ENCODE assay signal across 20 cellular contexts in genomic region chr12:104249017-104249416, GRCh38. TPM values are rescaled to one million over a fixed set of nuclear protein-coding genes. Genes with fewer than 3 reads are reported as not detected.
DNase-seq lines count a peak whose midpoint lies in the region; ATAC-seq and TF ChIP-seq lines count a peak whose summit lies in the region.
"Had no signal": no experiment of that assay in that cellular context is flagged by ENCODE, and none has a peak within 500 bp of the region (broad histone marks: within the 10 kb centered on the region; RNA-seq: fewer than 3 reads in every experiment).

No MANE protein-coding gene starts in this region.

- CTCF ChIA-PET in Panc1 (lab: Charles Lee) = no interaction called here

- WGBS in hepatocyte (ENCODE audit: low lambda C conversion rate, missing lambda C conversion rate) = 90% methylated on average over 3 of the region's 3 CpGs

- no peaks in the 10 kb centered on the region for H3K4me1 Mint-ChIP-seq in activated naive CD4-positive, alpha-beta T cell treated with anti-CD3 and anti-CD28 coated beads, Interleukin-2, amount 50 U/mL, for 24 hours
- peaks cover 17% of the 10 kb centered on the region for H3K4me1 Mint-ChIP-seq in dendritic cell treated with granulocyte-macrophage colony-stimulating factor and Interleukin-4, amounts not matched to agents 40 ng/mL and 50 ng/mL, for 4 days (ENCODE audit: low read depth)
- H3K4me1 Mint-ChIP-seq: CD8-positive, alpha-beta memory T cell had no signal

- H3K9me2 ChIP-seq in hepatocyte (replicated peaks; ENCODE audit: insufficient read depth) = no peaks in the 10 kb centered on the region

- POLR2A ChIA-PET in Panc1 (lab: Charles Lee) = interaction anchor here (0.6 to 0.8 kb wide), 2 partner anchors 43 to 58 kb away, joined by 4 to 10 read pairs; no protein-coding TSS in a partner anchor

- H3K36me3 Mint-ChIP-seq in activated naive CD4-positive, alpha-beta T cell treated with anti-CD3 and anti-CD28 coated beads, Interleukin-2, amount 50 U/mL, for 24 hours = no peaks in the 10 kb centered on the region
- no peaks in the 10 kb centered on the region for H3K36me3 Mint-ChIP-seq in dendritic cell treated with granulocyte-macrophage colony-stimulating factor and Interleukin-4, amounts not matched to agents 40 ng/mL and 50 ng/mL, for 4 days (ENCODE audit: low read depth)
- H3K36me3 Mint-ChIP-seq: CD4-positive, CD25-positive, alpha-beta regulatory T cell had no signal

- intact Hi-C loops in Panc1 (cut with micrococcal nuclease; ENCODE audit: unreplicated experiment) = no loop called here
- intact Hi-C loops in dendritic cell treated with granulocyte-macrophage colony-stimulating factor and Interleukin-4, amounts not matched to agents 40 ng/mL and 50 ng/mL, for 4 days (cut with micrococcal nuclease) = loop anchor here (5.0 kb wide), 1 partner anchor 38 kb away; no protein-coding TSS in a partner anchor

- in situ Hi-C loops in Panc1 (cut with HindIII; ENCODE audit: low pct_unique_long_range_greater_than_20kb, low sequenced_read_pairs) = no loop called here

- H3K9me3 Mint-ChIP-seq in activated naive CD4-positive, alpha-beta T cell treated with anti-CD3 and anti-CD28 coated beads, Interleukin-2, amount 50 U/mL, for 24 hours = no peaks in the 10 kb centered on the region
- H3K9me3 Mint-ChIP-seq in dendritic cell treated with granulocyte-macrophage colony-stimulating factor and Interleukin-4, amounts not matched to agents 40 ng/mL and 50 ng/mL, for 4 days = no peaks in the 10 kb centered on the region
- H3K9me3 Mint-ChIP-seq: CD4-positive, CD25-positive, alpha-beta regulatory T cell; CD8-positive, alpha-beta memory T cell; H9 had no signal

- peak overlapping the region; percentile 25 to 34; a peak in 3 of 4 replicates for H3K4me3 ChIP-seq in Panc1 (ENCODE audit: low read depth in 2 of 2, low read length in 2 of 2)
- no peak overlapping the region for H3K4me3 ChIP-seq in hepatocyte
- H3K4me3 ChIP-seq: GM12878 had no signal

- peak; percentile 65 for ATAC-seq in Panc1
- no peak for ATAC-seq in GM21717 (IDR thresholded peaks at IDR 0.05; ENCODE audit: unreplicated experiment)
- ATAC-seq in GM18867 (IDR thresholded peaks at IDR 0.05; ENCODE audit: unreplicated experiment) = no peak
- ATAC-seq: GM12878 had no signal

- H3K4me3 Mint-ChIP-seq in activated naive CD4-positive, alpha-beta T cell treated with anti-CD3 and anti-CD28 coated beads, Interleukin-2, amount 50 U/mL, for 24 hours = no peak overlapping the region
- no peak overlapping the region for H3K4me3 Mint-ChIP-seq in dendritic cell treated with granulocyte-macrophage colony-stimulating factor and Interleukin-4, amounts not matched to agents 40 ng/mL and 50 ng/mL, for 4 days
- H3K4me3 Mint-ChIP-seq: CD4-positive, CD25-positive, alpha-beta regulatory T cell; CD8-positive, alpha-beta memory T cell; H9 had no signal

- H3K36me3 ChIP-seq in Panc1 (ENCODE audit: control insufficient read depth, insufficient read depth, low read length) (no peaks in the 10 kb centered on the region), hepatocyte (replicated peaks; ENCODE audit: insufficient read depth, low read depth) (no peaks in the 10 kb centered on the region)
- H3K36me3 ChIP-seq: BE2C had no signal

- no peaks in the 10 kb centered on the region for H4K20me1 ChIP-seq in hepatocyte (ENCODE audit: insufficient read depth, poor library complexity, severe bottlenecking)

- H3K9me3 ChIP-seq in Panc1 (ENCODE audit: control insufficient read depth, insufficient read depth, low read depth, low read length) = no peaks in the 10 kb centered on the region
- no peaks in the 10 kb centered on the region for H3K9me3 ChIP-seq in hepatocyte (ENCODE audit: low read depth)
- H3K9me3 ChIP-seq: BE2C had no signal

- H3K79me2 ChIP-seq in hepatocyte = no peaks in the 10 kb centered on the region

- no peak for DNase-seq in activated naive CD4-positive, alpha-beta T cell treated with Interleukin-2 at 50 U/mL for 16 hours
- DNase-seq in Panc1 (ENCODE audit: low read depth, low spot score) (no peak), hepatocyte (ENCODE audit: low spot score) (no peak)
- DNase-seq: ACHN; BE2C; C1 segment of cervical spinal cord; CD4-positive, CD25-positive, alpha-beta regulatory T cell; CD8-positive, alpha-beta memory T cell; COR-L47; DMS 273 treated with DMSO at 0.1 percent for 48 hours; DMS53; DND-41; EL; GOT3 had no signal

- no peak overlapping the region for H3K4me2 ChIP-seq in hepatocyte

- BruUV-seq in Panc1 (replicated peaks; lab: Mats Ljungman, UMichigan) = no TSS peak

- no peak for TF ChIP-seq CTCF in Panc1 (IDR thresholded peaks at IDR 0.05)
- no peak for TF ChIP-seq CTCF in hepatocyte (IDR thresholded peaks at IDR 0.05; ENCODE audit: poor library complexity)

- H3K27me3 Mint-ChIP-seq in activated naive CD4-positive, alpha-beta T cell treated with anti-CD3 and anti-CD28 coated beads, Interleukin-2, amount 50 U/mL, for 24 hours = peaks cover 2% of the 10 kb centered on the region
- H3K27me3 Mint-ChIP-seq in dendritic cell treated with granulocyte-macrophage colony-stimulating factor and Interleukin-4, amounts not matched to agents 40 ng/mL and 50 ng/mL, for 4 days = no peaks in the 10 kb centered on the region

- H3K27me3 ChIP-seq in Panc1 (ENCODE audit: control insufficient read depth, insufficient read depth, low read length) (no peaks in the 10 kb centered on the region), hepatocyte (no peaks in the 10 kb centered on the region)
- H3K27me3 ChIP-seq: BE2C had no signal

- H3K4me1 ChIP-seq in Panc1 (ENCODE audit: control insufficient read depth, insufficient read depth, low read length) = peaks cover 60% of the 10 kb centered on the region
- H3K4me1 ChIP-seq in hepatocyte (ENCODE audit: insufficient read depth) = no peaks in the 10 kb centered on the region

- H3K27ac ChIP-seq in Panc1 (ENCODE audit: low read length) (peak overlapping the region; percentile 81), hepatocyte (no peak overlapping the region)

- peak overlapping the region; percentile 41 for H3K27ac Mint-ChIP-seq in activated naive CD4-positive, alpha-beta T cell treated with anti-CD3 and anti-CD28 coated beads, Interleukin-2, amount 50 U/mL, for 24 hours
- H3K27ac Mint-ChIP-seq in dendritic cell treated with granulocyte-macrophage colony-stimulating factor and Interleukin-4, amounts not matched to agents 40 ng/mL and 50 ng/mL, for 4 days = peak overlapping the region; percentile 64
- H3K27ac Mint-ChIP-seq: CD4-positive, CD25-positive, alpha-beta regulatory T cell; CD8-positive, alpha-beta memory T cell; H9 had no signal

- H2AFZ ChIP-seq in hepatocyte = no peak overlapping the region

RNA-seq across cellular contexts. Expression of gene TXNRD1, which starts 33.4 kb away (rescaled TPM):
- 348 TPM for total RNA-seq in Panc1 (2021; ENCODE audit: unreplicated experiment)
- polyA plus RNA-seq in Panc1 (2012; ENCODE audit: insufficient read length) = 205 TPM
- 103 and 113 TPM in 2 replicates for total RNA-seq in hepatocyte
- 40.4 and 49.8 TPM in 2 replicates for polyA plus RNA-seq in hepatocyte

RNA-seq across cellular contexts. Expression of gene EID3, which starts 54.5 kb away (rescaled TPM):
- total RNA-seq in Panc1 (2021; ENCODE audit: unreplicated experiment) (18.5 TPM), hepatocyte (8.0 and 10.1 TPM in 2 replicates)
- 12.6 TPM for polyA plus RNA-seq in Panc1 (2012; ENCODE audit: insufficient read length)
- 1.7 and 3.8 TPM in 2 replicates for polyA plus RNA-seq in hepatocyte
